In genomic region chr19:58550362-58551122, GRCh38 we compare ENCODE assay signal across 1 cellular context.
TF ChIP-seq lines count a peak whose summit lies in the region.

No MANE protein-coding gene starts in this region.

TF ChIP-seq in GM12878, 131 proteins besides CTCF, POLR2A, EP300 and RAD21:
- TF ChIP-seq SP1 (IDR thresholded peaks at IDR 0.05; ENCODE audit: low read depth, low read length) (no peak), POLR2AphosphoS5 (IDR thresholded peaks at IDR 0.05; ENCODE audit: low read length) (peak; percentile 28), FOXK2 (IDR thresholded peaks at IDR 0.05) (no peak), POLR2AphosphoS2 (IDR thresholded peaks at IDR 0.05; ENCODE audit: low read depth, low read length) (peak; percentile 46; the same call in 1 of the 2 replicates), ZBTB4 (CRISPR knock-in tag; IDR thresholded peaks at IDR 0.05) (no peak), RFX5 (IDR thresholded peaks at IDR 0.05; ENCODE audit: low read depth, low read length) (no peak), RCOR1 (conservative IDR thresholded peaks at IDR 0.05; ENCODE audit: low read depth, low read length) (no peak), SMAD5 (IDR thresholded peaks at IDR 0.05; ENCODE audit: low read depth) (peak; percentile 43; the same call in 1 of the 2 replicates), BACH1 (IDR thresholded peaks at IDR 0.05; ENCODE audit: borderline replicate concordance) (0 out of 2 replicates have a peak, but pooled peaks have one; percentile 17)
